29 cellular contexts compared by ENCODE assay signal in the genomic region with DNA sequence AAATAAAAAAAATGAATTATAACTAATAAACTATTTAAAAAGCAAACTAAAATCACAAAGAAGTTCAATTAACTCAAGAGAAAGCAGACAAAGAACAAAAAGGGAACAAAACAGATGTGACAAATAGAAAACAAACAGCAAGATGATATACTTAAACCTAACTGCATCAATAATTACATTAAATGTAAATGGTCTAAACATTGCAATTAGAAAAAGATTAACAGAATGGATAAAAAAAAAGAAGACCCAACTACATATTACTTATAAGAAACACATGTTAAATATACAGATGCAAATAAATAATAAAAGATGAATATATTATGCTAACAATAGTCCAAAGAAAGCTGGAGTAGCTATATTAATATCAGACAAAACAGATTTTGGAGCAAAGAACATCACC. TPM values are rescaled to one million over a fixed set of nuclear protein-coding genes. Genes with fewer than 3 reads are reported as not detected.
DNase-seq lines count a peak whose midpoint lies in the region; ATAC-seq, FAIRE-seq and TF ChIP-seq lines count a peak whose summit lies in the region.
"Had no signal": no experiment of that assay in that cellular context is flagged by ENCODE, and none has a peak within 500 bp of the region (broad histone marks: within the 10 kb centered on the region; RNA-seq: fewer than 3 reads in every experiment).

No MANE protein-coding gene starts in this region.

- no peaks in the 10 kb centered on the region for H3K9me1 ChIP-seq in K562 (ENCODE audit: control insufficient read depth, insufficient read depth, low read length)

- 0 out of 3 replicates have a peak, but pooled peaks cover 2% of the 10 kb centered on the region for H3K79me2 ChIP-seq in K562 (ENCODE audit: control insufficient read depth, insufficient read depth, low read length)

- FAIRE-seq in A204.1 (lab: Jason Lieb, UNC) (peak; percentile 21), HTR-8/SVneo (lab: Jason Lieb, UNC) (peak; percentile 58), K562 (lab: Jason Lieb, UNC) (no peak)
- FAIRE-seq: GM12891, GM19239 had no signal

- H3K9me3 Mint-ChIP-seq in activated naive CD4-positive, alpha-beta T cell treated with anti-CD3 and anti-CD28 coated beads, Interleukin-2, amount 50 U/mL, for 72 hours: peaks cover 0 to 6% of the 10 kb centered on the region in 2 donors
- H3K9me3 Mint-ChIP-seq: CD4-positive, alpha-beta memory T cell; CD4-positive, CD25-positive, alpha-beta regulatory T cell had no signal

- H2AFZ ChIP-seq in K562 (ENCODE audit: low read depth, low read length): no peak overlapping the region

- no peaks in the 10 kb centered on the region for H3K27me3 ChIP-seq in K562 (ENCODE audit: control insufficient read depth in 2 of 2, insufficient read depth in 2 of 2, low read length in 2 of 2)
- H3K27me3 ChIP-seq: BE2C, BLaER1 had no signal

- H3K36me3 Mint-ChIP-seq in activated naive CD4-positive, alpha-beta T cell treated with anti-CD3 and anti-CD28 coated beads, Interleukin-2, amount 50 U/mL, for 72 hours: peaks cover 0 to 14% of the 10 kb centered on the region in 2 donors

- no peak overlapping the region for H3K27ac Mint-ChIP-seq in activated naive CD4-positive, alpha-beta T cell treated with anti-CD3 and anti-CD28 coated beads, Interleukin-2, amount 50 U/mL, for 72 hours
- H3K27ac Mint-ChIP-seq: CD14-positive monocyte; CD4-positive, CD25-positive, alpha-beta regulatory T cell; CD8-positive, alpha-beta memory T cell had no signal

- no peak for ATAC-seq in K562
- no peak for ATAC-seq in activated naive CD4-positive, alpha-beta T cell treated with anti-CD3 and anti-CD28 coated beads, Interleukin-2, amount 50 U/mL, for 72 hours
- no peak for ATAC-seq in GM21576 (IDR thresholded peaks at IDR 0.05; ENCODE audit: unreplicated experiment)

- no peak for TF ChIP-seq POLR2A in K562 (conservative IDR thresholded peaks at IDR 0.05)

- DNase-seq in HTR-8/SVneo (ENCODE audit: insufficient read length, low spot score) (no peak), K562 (ENCODE audit: extremely low read depth in 1 of 4, low spot score in 3 of 4) (no peak)
- DNase-seq in activated naive CD4-positive, alpha-beta T cell treated with anti-CD3 and anti-CD28 coated beads, Interleukin-2, amount 50 U/mL, for 72 hours (ENCODE audit: low spot score in 2 of 2): no peak
- DNase-seq: ACHN; BE2C; C1 segment of cervical spinal cord; CD4-positive, alpha-beta memory T cell; CD4-positive, CD25-positive, alpha-beta regulatory T cell; CD8-positive, alpha-beta memory T cell; COR-L47; DMS 273 treated with DMSO at 0.1 percent for 48 hours; DMS153; DMS53; DMS79; DND-41; EL; GF-D8 had no signal

- TF ChIP-seq CTCF in K562 (IDR thresholded peaks at IDR 0.05 in 2 of 3, conservative IDR thresholded peaks at IDR 0.05 in 1 of 3; ENCODE audit: insufficient read depth in 2 of 3, low read depth in 1 of 3, low read length in 3 of 3): no peak

- no peak for TF ChIP-seq RAD21 in K562 (CRISPR knock-in tag; conservative IDR thresholded peaks at IDR 0.05 in 1 of 2, IDR thresholded peaks at IDR 0.05 in 1 of 2)

- BruUV-seq in K562 (replicated peaks; lab: Mats Ljungman, UMichigan): no TSS peak

- H4K20me1 ChIP-seq in K562 (replicated peaks; ENCODE audit: control insufficient read depth, insufficient read depth, low read length): 0 out of 2 replicates have a peak, but pooled peaks cover 3% of the 10 kb centered on the region
- H4K20me1 ChIP-seq: BLaER1 had no signal

- peaks cover 0 to 1% of the 10 kb centered on the region in 2 experiments; a peak in 1 of 5 replicates for H3K4me1 ChIP-seq in K562 (replicated peaks in 1 of 2; ENCODE audit: control insufficient read depth in 2 of 2, insufficient read depth in 2 of 2, low read length in 2 of 2)

- intact Hi-C loops in K562 (cut with micrococcal nuclease): no loop called here

- no peak for TF ChIP-seq EP300 in K562 (IDR thresholded peaks at IDR 0.05; ENCODE audit: low read length)

- CTCF ChIA-PET in K562 (lab: Yijun Ruan, JAX; ENCODE audit: low intra/inter-chr PET ratio): interaction anchor here (0.7 kb wide), 1 partner anchor 19 kb away, joined by 3 read pairs; no protein-coding TSS in a partner anchor

- no peak overlapping the region for H3K9ac ChIP-seq in K562 (ENCODE audit: insufficient read depth in 1 of 2, low read depth in 2 of 2, low read length in 2 of 2)
- H3K9ac ChIP-seq: BLaER1 had no signal

- no peak overlapping the region for H3K4me3 ChIP-seq in K562
- H3K4me3 ChIP-seq: BLaER1 had no signal

- in situ Hi-C loops in K562 (cut with MboI): no loop called here

- no peak overlapping the region for H3K27ac ChIP-seq in K562 (ENCODE audit: extremely low read depth, low read depth, low read length)
- H3K27ac ChIP-seq: 22Rv1, BLaER1 had no signal

- H3K4me2 ChIP-seq in K562 (ENCODE audit: insufficient read depth, low read length): no peak overlapping the region
- H3K4me2 ChIP-seq: BLaER1 had no signal

- H3K9me3 ChIP-seq in K562 (replicated peaks; ENCODE audit: control insufficient read depth, insufficient read depth, low read depth, low read length): no peaks in the 10 kb centered on the region
- H3K9me3 ChIP-seq: BE2C had no signal

- no peaks in the 10 kb centered on the region; the same call in 2 of the 3 replicates for H3K36me3 ChIP-seq in K562 (ENCODE audit: control insufficient read depth, insufficient read depth, low read length)
- H3K36me3 ChIP-seq: BE2C had no signal

- POLR2A ChIA-PET in K562 (lab: Yijun Ruan, JAX): no interaction called here

TF ChIP-seq in K562, 482 proteins besides CTCF, POLR2A, EP300 and RAD21:
- TF ChIP-seq, protein P1, sequence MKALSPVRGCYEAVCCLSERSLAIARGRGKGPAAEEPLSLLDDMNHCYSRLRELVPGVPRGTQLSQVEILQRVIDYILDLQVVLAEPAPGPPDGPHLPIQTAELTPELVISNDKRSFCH (CRISPR knock-in tag; IDR thresholded peaks at IDR 0.05): no peak
- TF ChIP-seq, protein P1 (tag; IDR thresholded peaks at IDR 0.05): no peak
- peak; percentile 94 for TF ChIP-seq ZNF507 (tag; conservative IDR thresholded peaks at IDR 0.05)
- TF ChIP-seq, protein P2, sequence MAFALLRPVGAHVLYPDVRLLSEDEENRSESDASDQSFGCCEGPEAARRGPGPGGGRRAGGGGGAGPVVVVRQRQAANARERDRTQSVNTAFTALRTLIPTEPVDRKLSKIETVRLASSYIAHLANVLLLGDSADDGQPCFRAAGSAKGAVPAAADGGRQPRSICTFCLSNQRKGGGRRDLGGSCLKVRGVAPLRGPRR (CRISPR knock-in tag; IDR thresholded peaks at IDR 0.05): no peak
TF ChIP-seq in K562: peak in this region for 1.

RNA-seq across cellular contexts. Expression of a gene that starts 35.1 kb away (rescaled TPM):
- total RNA-seq in K562 (2011; cell fraction: chromatin; rRNA removed; ENCODE audit: low replicate concordance): 15.9 and 20.0 TPM in 2 replicates
- total RNA-seq in K562 (2011; cell fraction: nucleolus; rRNA removed): 9.2 and 10.4 TPM in 2 replicates
- total RNA-seq in K562 (2011; cell fraction: nucleoplasm; rRNA removed): 21.1 and 38.6 TPM in 2 replicates
- total RNA-seq in K562 (2014; rRNA removed) (5.3 and 8.0 TPM in 2 replicates), K562 (2014; rRNA removed; fragmentation: Illumina TruSeq; extraction: Trizol) (6.9 and 7.5 TPM in 2 replicates), K562 (2015; rRNA removed; fragmentation: Illumina TruSeq; extraction: Trizol) (6.4 and 7.4 TPM in 2 replicates), K562 (2021) (6.7 and 7.3 TPM in 2 replicates)
- polyA plus RNA-seq in K562 (2011; rRNA removed) (5.7 and 7.6 TPM in 2 replicates), K562 (2014; fragmentation: Illumina TruSeq; extraction: Trizol) (3.8 and 4.2 TPM in 2 replicates), K562 (2014; fragmentation: Nextera tagmentation; extraction: Ambion mirVana) (1 to 10 TPM; 1.1 to 1.9 TPM), K562 (2014; rRNA removed) (4.3 and 5.4 TPM in 2 replicates)
- 3.0 and 3.8 TPM in 2 replicates for polyA plus RNA-seq in K562 (2011; cell fraction: cytosol; rRNA removed)
- polyA plus RNA-seq in K562 (2011; cell fraction: nucleus; rRNA removed): 5.7 and 8.3 TPM in 2 replicates
- 3.6 and 4.6 TPM in 2 replicates for polyA plus RNA-seq in K562 (2012)
- 12.2 and 15.9 TPM in 2 replicates for polyA minus RNA-seq in K562 (2011; rRNA and poly(A)+ RNA removed)
- 3.1 and 6.3 TPM in 2 replicates for polyA minus RNA-seq in K562 (2011; cell fraction: cytosol; rRNA and poly(A)+ RNA removed)
- polyA minus RNA-seq in K562 (2011; cell fraction: nucleus; rRNA and poly(A)+ RNA removed): 9.6 and 11.8 TPM in 2 replicates
- 10 to 100 TPM; 11.8 to 15.8 TPM for total RNA-seq in activated naive CD4-positive, alpha-beta T cell treated with anti-CD3 and anti-CD28 coated beads, Interleukin-2, amount 50 U/mL, for 72 hours

RNA-seq across cellular contexts. Expression of a gene that starts 45.9 kb away (rescaled TPM):
- not detected in 2 replicates for total RNA-seq in K562 (2011; cell fraction: chromatin; rRNA removed; ENCODE audit: low replicate concordance)
- not detected in 2 replicates for total RNA-seq in K562 (2011; cell fraction: nucleolus; rRNA removed)
- total RNA-seq in K562 (2011; cell fraction: nucleoplasm; rRNA removed): not detected in 2 replicates
- not detected in 2 replicates for total RNA-seq in K562 (2014; rRNA removed)
- total RNA-seq in K562 (2014; rRNA removed; fragmentation: Illumina TruSeq; extraction: Trizol): not detected in 2 replicates
- total RNA-seq in K562 (2015; rRNA removed; fragmentation: Illumina TruSeq; extraction: Trizol): not detected in 2 replicates
- total RNA-seq in K562 (2021): not detected in 2 replicates
- not detected in 2 replicates for polyA plus RNA-seq in K562 (2011; rRNA removed)
- not detected in 2 replicates for polyA plus RNA-seq in K562 (2011; cell fraction: cytosol; rRNA removed)
- polyA plus RNA-seq in K562 (2011; cell fraction: nucleus; rRNA removed): not detected in 2 replicates
- polyA plus RNA-seq in K562 (2012): not detected in 2 replicates
- not detected in 2 replicates for polyA plus RNA-seq in K562 (2014; fragmentation: Illumina TruSeq; extraction: Trizol)
- not detected for polyA plus RNA-seq in K562 (2014; fragmentation: Nextera tagmentation; extraction: Ambion mirVana)
- not detected in 2 replicates for polyA plus RNA-seq in K562 (2014; rRNA removed)
- polyA minus RNA-seq in K562 (2011; rRNA and poly(A)+ RNA removed): not detected in 2 replicates
- polyA minus RNA-seq in K562 (2011; cell fraction: cytosol; rRNA and poly(A)+ RNA removed): not detected in 2 replicates
- not detected in 2 replicates for polyA minus RNA-seq in K562 (2011; cell fraction: nucleus; rRNA and poly(A)+ RNA removed)
- total RNA-seq in activated naive CD4-positive, alpha-beta T cell treated with anti-CD3 and anti-CD28 coated beads, Interleukin-2, amount 50 U/mL, for 72 hours: not detected
- total RNA-seq: A172; A673; CD4-positive, alpha-beta memory T cell; CD4-positive, CD25-positive, alpha-beta regulatory T cell; CD8-positive, alpha-beta memory T cell; Daoy; G401 had no signal
- polyA plus RNA-seq: AG04450; CD14-positive monocyte; CD4-positive, alpha-beta memory T cell; CD4-positive, CD25-positive, alpha-beta regulatory T cell; CD8-positive, alpha-beta memory T cell had no signal
